Comparison of ENCODE assay signal across 8 cellular contexts in the genomic region with DNA sequence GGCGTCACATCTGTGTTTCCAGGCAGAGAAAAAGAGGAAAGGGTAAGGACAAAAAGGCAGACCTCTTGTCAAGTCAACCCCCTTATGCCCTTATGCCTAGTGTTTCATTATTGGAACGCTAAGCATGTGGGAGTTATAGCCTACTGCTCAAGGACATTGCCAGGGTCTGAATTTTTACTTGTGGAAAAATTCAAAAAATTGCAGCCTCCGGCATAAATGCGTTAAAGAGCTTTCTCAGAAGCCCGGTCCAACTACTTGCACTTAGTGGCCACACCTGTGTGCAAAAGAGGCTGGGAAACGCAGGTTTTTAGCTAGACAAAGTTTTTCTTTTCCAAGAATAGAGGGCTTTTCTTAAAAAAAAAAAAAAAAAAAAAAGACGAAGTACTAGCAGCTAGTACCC.
"Had no signal": no experiment of that assay in that cellular context is flagged by ENCODE, and none has a peak within 500 bp of the region (broad histone marks: within the 10 kb centered on the region; RNA-seq: fewer than 3 reads in every experiment).

No MANE protein-coding gene starts in this region.

- ATAC-seq: HepG2, K562 had no signal

- H3K4me3 ChIP-seq: K562 had no signal

- H3K27me3 Mint-ChIP-seq: IgD-negative memory B cell had no signal

- H3K9me3 Mint-ChIP-seq: IgD-negative memory B cell had no signal

- H3K4me2 ChIP-seq: KMS-11 had no signal

- DNase-seq: IMR-90, KBM-7, KG1 had no signal

- H3K9ac ChIP-seq: KMS-11 had no signal

- H3K27ac ChIP-seq: HL-60, KMS-11 had no signal
